8 cellular contexts compared by ENCODE assay signal in the genomic region with DNA sequence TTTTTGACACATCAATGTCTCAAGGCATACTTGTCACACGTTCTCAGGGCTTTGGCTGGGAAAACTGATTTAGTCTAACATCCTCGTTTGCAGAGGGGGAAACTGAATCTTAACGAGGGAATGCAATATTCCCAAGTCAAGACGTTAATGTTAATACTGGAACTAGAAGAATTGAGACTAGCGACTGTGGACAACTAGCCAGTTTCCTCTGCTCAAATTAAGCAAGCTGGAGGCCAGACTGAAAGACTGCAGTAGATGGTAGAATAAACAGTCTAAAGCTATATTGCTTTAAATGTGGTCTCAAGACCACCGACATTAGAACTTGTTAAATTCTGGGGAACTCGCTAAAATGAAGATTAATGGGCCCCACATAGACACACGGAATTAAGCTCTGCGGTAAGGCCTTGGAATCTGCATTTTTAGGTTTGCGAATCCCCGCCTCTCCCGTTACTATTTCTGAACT. TPM values are rescaled to one million over a fixed set of nuclear protein-coding genes. Genes with fewer than 3 reads are reported as not detected.
A peak's percentile ranks its signal among the peaks of the same experiment; 100 is the strongest.
DNase-seq lines count a peak whose midpoint lies in the region; ATAC-seq and TF ChIP-seq lines count a peak whose summit lies in the region.

No MANE protein-coding gene starts in this region.

- H3K27me3 ChIP-seq in BE2C (no peaks in the 10 kb centered on the region), SJSA1 (replicated peaks) (no peaks in the 10 kb centered on the region), fibroblast of lung (ENCODE audit: control insufficient read depth, insufficient read depth, low read length) (no peaks in the 10 kb centered on the region), parathyroid adenoma (ENCODE audit: control insufficient read depth, insufficient read depth, low read length) (no peaks in the 10 kb centered on the region)

- no peaks in the 10 kb centered on the region for H4K20me1 ChIP-seq in fibroblast of lung (ENCODE audit: control insufficient read depth, extremely low read depth, insufficient read depth, low read length)

- H3K79me2 ChIP-seq in fibroblast of lung (ENCODE audit: control insufficient read depth, insufficient read depth, low read length), result peaks cover 26% of the 10 kb centered on the region
- H3K79me2 ChIP-seq in parathyroid adenoma, result peaks cover 13% of the 10 kb centered on the region

- H3K4me3 ChIP-seq in BE2C (ENCODE audit: low read depth, low read length) (peak overlapping the region; percentile 95), SJSA1 (peak overlapping the region; percentile 62), fibroblast of lung (replicated peaks in 1 of 4; ENCODE audit: control extremely low read depth in 1 of 4, insufficient read depth in 1 of 4, low read depth in 3 of 4, low read length in 4 of 4) (peak overlapping the region; percentile 86 to 100 (median 95)), parathyroid adenoma (ENCODE audit: low read depth, low read length) (peak overlapping the region; percentile 91)

- H3K4me1 ChIP-seq in BE2C (no peaks in the 10 kb centered on the region), SJSA1 (replicated peaks) (peaks cover 7% of the 10 kb centered on the region), fibroblast of lung (ENCODE audit: control insufficient read depth, extremely low read depth, insufficient read depth, low read length) (peaks cover 3% of the 10 kb centered on the region), parathyroid adenoma (peaks cover 12% of the 10 kb centered on the region)

- peak overlapping the region; percentile 89 for H2AFZ ChIP-seq in fibroblast of lung (ENCODE audit: low read length)
- H2AFZ ChIP-seq in parathyroid adenoma, result peak overlapping the region; percentile 97

- TF ChIP-seq CTCF in BE2C (IDR thresholded peaks at IDR 0.05; ENCODE audit: low read depth, low read length) (no peak), fibroblast of lung (conservative IDR thresholded peaks at IDR 0.05 in 1 of 2, IDR thresholded peaks at IDR 0.05 in 1 of 2; ENCODE audit: low read depth in 1 of 2, low read length in 2 of 2) (no peak), parathyroid adenoma (IDR thresholded peaks at IDR 0.05) (no peak)

- H3K9ac ChIP-seq in fibroblast of lung (ENCODE audit: insufficient read depth, low read length) (peak overlapping the region; percentile 92), parathyroid adenoma (no peak overlapping the region)

- H3K36me3 ChIP-seq in BE2C, result peaks cover 25% of the 10 kb centered on the region
- peaks cover 34% of the 10 kb centered on the region for H3K36me3 ChIP-seq in SJSA1
- H3K36me3 ChIP-seq in fibroblast of lung (ENCODE audit: control insufficient read depth, insufficient read depth, low read length), result peaks cover 2% of the 10 kb centered on the region
- H3K36me3 ChIP-seq in parathyroid adenoma (ENCODE audit: control insufficient read depth, insufficient read depth, low read length), result no peaks in the 10 kb centered on the region

- H3K27ac ChIP-seq in SJSA1 (peak overlapping the region; percentile 23), fibroblast of lung (ENCODE audit: insufficient read depth, low read length) (peak overlapping the region; percentile 92), parathyroid adenoma (peak overlapping the region; percentile 83)

- no peak for DNase-seq in BE2C
- no peak for DNase-seq in SJSA1 (ENCODE audit: low read depth in 1 of 2, low spot score in 2 of 2)
- no peak for DNase-seq in fibroblast of lung (ENCODE audit: low read depth in 2 of 2)
- DNase-seq in inferior parietal cortex (ENCODE audit: extremely low spot score), result no peak
- DNase-seq in islet precursor cell, result no peak
- DNase-seq in GDM1 (lab: John Stamatoyannopoulos, UW), result no peak

- peak; percentile 0 for ATAC-seq in GM21529 (IDR thresholded peaks at IDR 0.05; ENCODE audit: unreplicated experiment)

- H3K9me3 ChIP-seq in BE2C (no peaks in the 10 kb centered on the region), SJSA1 (replicated peaks) (no peaks in the 10 kb centered on the region), fibroblast of lung (ENCODE audit: control insufficient read depth, insufficient read depth, low read depth, low read length) (no peaks in the 10 kb centered on the region), parathyroid adenoma (ENCODE audit: control insufficient read depth, low read length) (no peaks in the 10 kb centered on the region)

- H3K4me2 ChIP-seq in fibroblast of lung (ENCODE audit: extremely low read depth, insufficient read depth, low read length) (peak overlapping the region; percentile 96), parathyroid adenoma (ENCODE audit: low read length) (peak overlapping the region; percentile 82)

RNA-seq across cellular contexts. Expression of gene TFAM, which starts 0.6 kb away (rescaled TPM):
- polyA plus RNA-seq in BE2C (2012; ENCODE audit: insufficient read depth, insufficient read length, low read depth), result 44.0 TPM
- 26.8 and 30.4 TPM in 2 replicates for total RNA-seq in SJSA1 (2014; rRNA removed; shearing (Covaris generic))
- 19.5 and 21.1 TPM in 2 replicates for total RNA-seq in fibroblast of lung
- polyA plus RNA-seq in fibroblast of lung, result 14.9 and 20.1 TPM in 2 replicates
- 16.7 and 26.4 TPM in 2 replicates for polyA plus RNA-seq in fibroblast of lung (2012)
- 5.7 and 11.2 TPM in 2 replicates for polyA minus RNA-seq in fibroblast of lung (ENCODE audit: low replicate concordance)

RNA-seq across cellular contexts. Expression of gene UBE2D1, which starts 49.8 kb away (rescaled TPM):
- polyA plus RNA-seq in BE2C (2012; ENCODE audit: insufficient read depth, insufficient read length, low read depth), result 10.4 TPM
- total RNA-seq in SJSA1 (2014; rRNA removed; shearing (Covaris generic)), result 17.1 and 23.3 TPM in 2 replicates
- total RNA-seq in fibroblast of lung, result 11.6 and 12.1 TPM in 2 replicates
- polyA plus RNA-seq in fibroblast of lung, result 17.7 and 21.4 TPM in 2 replicates
- polyA plus RNA-seq in fibroblast of lung (2012), result 12.4 and 14.1 TPM in 2 replicates
- polyA minus RNA-seq in fibroblast of lung (ENCODE audit: low replicate concordance), result 0.56 and 0.86 TPM in 2 replicates

Comparison
In these comparisons a context has a peak if more than half of its experiments do, and no peak if none do; other contexts are left out.
1. H3K27ac ChIP-seq: peak in every context shown above with its lines; median percentile 92 in fibroblast of lung; 83 in parathyroid adenoma; 23 in SJSA1.